In the genomic region with DNA sequence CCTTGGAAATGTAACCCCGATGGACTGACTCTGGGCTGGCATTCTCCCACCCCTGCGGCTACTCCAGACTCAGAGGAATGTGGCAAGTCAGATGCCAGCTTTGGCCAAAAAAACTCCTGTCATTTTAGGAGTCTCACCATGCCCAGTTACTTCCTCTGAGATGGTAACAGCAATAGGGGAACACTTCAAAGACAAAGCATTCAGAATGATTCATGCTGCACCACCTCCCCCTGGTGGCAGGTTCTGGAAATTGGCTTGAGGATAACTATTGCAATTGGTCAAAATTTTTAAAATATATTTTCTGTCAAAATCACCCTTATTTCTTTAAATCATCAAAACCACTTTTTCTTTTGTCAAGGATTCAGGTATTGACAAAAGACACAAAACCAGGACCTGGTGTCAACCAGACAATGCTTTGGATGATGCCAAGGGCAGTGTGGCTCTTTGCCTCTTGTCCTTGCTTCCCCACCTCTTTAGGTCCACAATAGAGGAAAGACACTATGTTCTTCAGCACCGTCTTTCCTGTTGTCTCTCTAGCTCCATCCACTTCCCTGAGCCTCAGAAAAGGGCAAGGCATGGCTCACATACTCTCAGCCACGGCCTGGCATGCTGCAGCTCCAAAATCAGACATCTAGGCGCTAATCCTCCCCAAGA, we compare ENCODE assay signal across 8 cellular contexts. TPM values are rescaled to one million over a fixed set of nuclear protein-coding genes. Genes with fewer than 3 reads are reported as not detected.
DNase-seq lines count a peak whose midpoint lies in the region; ATAC-seq, FAIRE-seq and TF ChIP-seq lines count a peak whose summit lies in the region.

No MANE protein-coding gene starts in this region.

- ATAC-seq in GM21619 (IDR thresholded peaks at IDR 0.05; ENCODE audit: unreplicated experiment) (peak; percentile 61), GM19035 (IDR thresholded peaks at IDR 0.05; ENCODE audit: unreplicated experiment) (no peak)

- peak; percentile 72 for TF ChIP-seq CTCF in bronchial epithelial cell (IDR thresholded peaks at IDR 0.05; ENCODE audit: insufficient read depth, low read length, severe bottlenecking)
- TF ChIP-seq CTCF in kidney epithelial cell (IDR thresholded peaks at IDR 0.05; ENCODE audit: insufficient read depth, low read length, poor library complexity, severe bottlenecking), result peak; percentile 78

- in situ Hi-C loops in ACHN (cut with HindIII; ENCODE audit: low pct_ligation_motif_present, low pct_unique_long_range_greater_than_20kb, low sequenced_read_pairs), result no loop called here

- H3K4me3 ChIP-seq in bronchial epithelial cell (ENCODE audit: low read depth, low read length) (no peak overlapping the region), kidney epithelial cell (ENCODE audit: low read depth, low read length) (no peak overlapping the region)

- DNase-seq in ACHN (peak; percentile 56), NCI-H2227 (lab: John Stamatoyannopoulos, UW; ENCODE audit: unreplicated experiment) (peak; percentile 74), bronchial epithelial cell (ENCODE audit: low read depth) (peak; percentile 52), kidney epithelial cell (ENCODE audit: low read depth) (no peak)
- peak; percentile 47 to 74 (median 56) for DNase-seq in activated CD4-positive, CD25-positive, alpha-beta regulatory T cell (lab: John Stamatoyannopoulos, UW)
- DNase-seq in stimulated activated CD4-positive, alpha-beta T cell treated with anti-CD3 and anti-CD28 coated beads, Interleukin-2, amount 100 ng/mL, for 4 hours (ENCODE audit: low read depth), result peak; percentile 59

- H3K27me3 ChIP-seq in bronchial epithelial cell (ENCODE audit: control insufficient read depth, insufficient read depth, low read length) (no peaks in the 10 kb centered on the region), kidney epithelial cell (ENCODE audit: control insufficient read depth, insufficient read depth, low read length) (no peaks in the 10 kb centered on the region)

- FAIRE-seq in bronchial epithelial cell (lab: Jason Lieb, UNC), result no peak

- H3K36me3 ChIP-seq in bronchial epithelial cell (ENCODE audit: control insufficient read depth, insufficient read depth, low read length) (peaks cover 11% of the 10 kb centered on the region), kidney epithelial cell (ENCODE audit: control insufficient read depth, insufficient read depth, low read length) (no peaks in the 10 kb centered on the region)

RNA-seq across cellular contexts. Expression of gene CDCA8, which starts 9.9 kb away (rescaled TPM):
- 0.26 and 0.38 TPM in 2 replicates for total RNA-seq in bronchial epithelial cell
- 3.1 and 4.0 TPM in 2 replicates for total RNA-seq in kidney epithelial cell

RNA-seq across cellular contexts. Expression of gene RSPO1, which starts 47.8 kb away (rescaled TPM):
- total RNA-seq in bronchial epithelial cell (not detected in 2 replicates), kidney epithelial cell (0.08 and 0.14 TPM in 2 replicates)
